In genomic region chr18:12227394-12228186, GRCh38 we compare ENCODE assay signal across 10 cellular contexts. TPM values are rescaled to one million over a fixed set of nuclear protein-coding genes. Genes with fewer than 3 reads are reported as not detected.
"Had no signal": no experiment of that assay in that cellular context is flagged by ENCODE, and none has a peak within 500 bp of the region (broad histone marks: within the 10 kb centered on the region; RNA-seq: fewer than 3 reads in every experiment).

No MANE protein-coding gene starts in this region.

RNA-seq across cellular contexts. Expression of gene CIDEA, which starts 26.6 kb away (rescaled TPM):
- total RNA-seq: activated B cell treated with CpG ODN at 0.5 μM for 24 hours; activated CD4-positive, alpha-beta memory T cell treated with anti-CD3 and anti-CD28 coated beads, Interleukin-2, amount 10 ng/mL, durations not matched to agents 7 days and 5 days; activated T-helper 2 cell treated with anti-CD3 and anti-CD28 coated beads, Interferon-gamma antibody, Interleukin-2, Interleukin-4, amounts not matched to agents 10 μg/mL and 5 μg/mL and 100 μg/mL, durations not matched to agents 14 hours and 24 hours and 36 hours; fibroblast of villous mesenchyme; liver; natural killer cell; T-cell; thoracic aorta; upper lobe of left lung had no signal
- polyA plus RNA-seq: liver, SK-N-SH had no signal
